7 cellular contexts compared by ENCODE assay signal in the genomic region with DNA sequence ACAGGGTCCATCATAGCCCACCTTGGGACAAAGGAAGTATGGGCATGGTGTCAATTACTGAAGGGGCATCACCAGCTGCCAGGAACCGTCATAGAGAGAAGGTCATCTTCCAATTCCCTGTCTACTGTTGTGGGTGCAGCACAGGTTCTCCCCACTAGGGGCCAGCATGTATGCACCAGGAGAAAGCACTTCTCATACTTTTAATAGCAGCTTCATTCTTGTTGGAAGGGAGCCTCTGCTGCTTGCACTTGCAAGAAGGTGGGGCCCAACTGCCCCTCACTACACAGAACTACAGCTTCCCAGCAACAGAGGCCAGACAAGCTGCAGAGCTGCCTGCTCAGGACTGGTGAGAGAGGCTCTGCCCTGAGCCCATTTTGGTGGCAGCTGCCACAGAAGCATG.
DNase-seq lines count a peak whose midpoint lies in the region; ATAC-seq and TF ChIP-seq lines count a peak whose summit lies in the region.
"Not testable (repeated sequence)": the region's sequence is repeated elsewhere in the genome, so short reads cannot be mapped to it uniquely, and the experiment has no call there.

No MANE protein-coding gene starts in this region.

- intact Hi-C loops in right lobe of liver (cut with DNase I): not testable (repeated sequence)

- not testable (repeated sequence) for TF ChIP-seq CTCF in right lobe of liver (IDR thresholded peaks at IDR 0.05)

- ATAC-seq in GM18867 (IDR thresholded peaks at IDR 0.05; ENCODE audit: unreplicated experiment): peak; percentile 79
- ATAC-seq in GM19351 (IDR thresholded peaks at IDR 0.05; ENCODE audit: unreplicated experiment): peak; percentile 77
- peak; percentile 68 for ATAC-seq in GM21786 (IDR thresholded peaks at IDR 0.05; ENCODE audit: unreplicated experiment)
- peak; percentile 80 for ATAC-seq in HG02885 (IDR thresholded peaks at IDR 0.05; ENCODE audit: poor library complexity, unreplicated experiment)
- peak; percentile 50 for ATAC-seq in HG03354 (IDR thresholded peaks at IDR 0.05; ENCODE audit: poor library complexity, severe bottlenecking, unreplicated experiment)
- peak; percentile 51; the same call in 2 of the 3 replicates for ATAC-seq in SK-N-SH treated with all-trans-retinoic acid at 6 μM for 48 hours
- ATAC-seq in right lobe of liver: peak; percentile 62 to 93 (median 84)

- not testable (repeated sequence) for H3K4me3 ChIP-seq in right lobe of liver

- WGBS in right lobe of liver (ENCODE audit: insufficient coverage, low coverage, low lambda C conversion rate, missing lambda C conversion rate): no CpG with 5 or more reads among the region's 1 CpG

- DNase-seq in right lobe of liver: not testable (repeated sequence)

- not testable (repeated sequence) for H3K36me3 ChIP-seq in right lobe of liver

- not testable (repeated sequence) for H3K4me1 ChIP-seq in right lobe of liver

- not testable (repeated sequence) for TF ChIP-seq POLR2A in right lobe of liver (IDR thresholded peaks at IDR 0.05)

- H3K9me3 ChIP-seq in right lobe of liver: not testable (repeated sequence)

- not testable (repeated sequence) for H3K27ac ChIP-seq in right lobe of liver

- H3K27me3 ChIP-seq in right lobe of liver: not testable (repeated sequence)
